9 cellular contexts compared by ENCODE assay signal in the genomic region with DNA sequence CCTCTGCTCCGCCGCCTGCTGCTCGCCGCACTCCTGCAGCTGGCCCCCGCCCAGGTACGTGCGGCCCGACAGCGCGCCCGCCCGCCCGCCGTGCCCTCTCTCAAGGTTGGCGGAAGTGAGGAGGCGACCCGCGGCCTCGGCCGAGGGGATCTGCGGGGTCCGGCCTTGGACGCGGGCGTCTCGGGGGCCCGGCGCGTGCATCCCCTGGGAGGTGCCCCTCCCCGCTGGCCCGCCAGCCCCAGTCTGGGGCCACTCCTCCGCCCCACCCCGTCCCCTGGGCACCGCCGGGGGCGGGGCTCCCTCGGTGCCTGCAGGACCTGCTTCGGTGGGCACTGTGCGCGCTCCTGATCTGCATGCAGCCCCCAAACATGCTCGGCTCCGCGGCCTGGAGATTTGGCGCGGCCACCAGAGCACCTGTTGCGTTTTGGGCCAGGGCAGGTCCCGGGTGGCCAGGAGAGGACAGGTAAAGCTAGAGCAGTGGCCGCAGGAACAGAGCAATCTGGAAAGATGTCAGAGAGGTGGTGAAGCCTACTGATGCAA. TPM values are rescaled to one million over a fixed set of nuclear protein-coding genes. Genes with fewer than 3 reads are reported as not detected.
DNase-seq lines count a peak whose midpoint lies in the region; ATAC-seq, FAIRE-seq and TF ChIP-seq lines count a peak whose summit lies in the region.
"Had no signal": no experiment of that assay in that cellular context is flagged by ENCODE, and none has a peak within 500 bp of the region (broad histone marks: within the 10 kb centered on the region; RNA-seq: fewer than 3 reads in every experiment).

No MANE protein-coding gene starts in this region.

- no peaks in the 10 kb centered on the region for H3K9me3 Mint-ChIP-seq in naive B cell

- H3K27ac Mint-ChIP-seq in naive B cell: peak overlapping the region; percentile 86 to 97 (median 94)

- no peak overlapping the region for H3K27ac ChIP-seq in endothelial cell of umbilical vein (ENCODE audit: insufficient read depth, low read depth, low read length)

- H4K20me1 ChIP-seq in endothelial cell of umbilical vein (replicated peaks; ENCODE audit: control insufficient read depth, extremely low read depth, insufficient read depth, low read length): no peaks in the 10 kb centered on the region

- H3K4me3 ChIP-seq in endothelial cell of umbilical vein (replicated peaks in 1 of 3; ENCODE audit: insufficient read depth in 1 of 3, low read depth in 1 of 3, low read length in 3 of 3): peak overlapping the region; percentile 48 to 63 (median 51)

- no peaks in the 10 kb centered on the region for H3K9me1 ChIP-seq in endothelial cell of umbilical vein (replicated peaks; ENCODE audit: control insufficient read depth, extremely low read depth, insufficient read depth, low read length)

- no peak for TF ChIP-seq POLR2A in endothelial cell of umbilical vein (IDR thresholded peaks at IDR 0.05; ENCODE audit: low read depth, low read length)

- peaks cover 31 to 67% (median 62%) of the 10 kb centered on the region in 3 donors for H3K4me1 Mint-ChIP-seq in naive B cell

- ATAC-seq in naive B cell (ENCODE audit: low read depth in 2 of 2): peak; percentile 54 to 57

- H3K36me3 ChIP-seq in endothelial cell of umbilical vein (ENCODE audit: control insufficient read depth in 2 of 2, extremely low read depth in 1 of 2, insufficient read depth in 2 of 2, low read length in 2 of 2): peaks cover 6 to 8% of the 10 kb centered on the region in 2 experiments

- POLR2A ChIA-PET in endothelial cell of umbilical vein (lab: Charles Lee): no interaction called here

- BruUV-seq in endothelial cell of umbilical vein (replicated peaks; lab: Mats Ljungman, UMichigan): no TSS peak

- intact Hi-C loops in endothelial cell of umbilical vein (cut with micrococcal nuclease): loop anchor here (5.0 kb wide), 1 partner anchor 48 kb away; a partner anchor contains a TSS

- dilution Hi-C loops in endothelial cell of umbilical vein (cut with MboI; ENCODE audit: extremely low pct_ligation_motif_present, low sequenced_read_pairs): no loop called here

- no peak for TF ChIP-seq CTCF in endothelial cell of umbilical vein (IDR thresholded peaks at IDR 0.05; ENCODE audit: extremely low read depth in 1 of 2, insufficient read depth in 1 of 2, low read depth in 1 of 2, low read length in 2 of 2)

- no peaks in the 10 kb centered on the region for H3K9me3 ChIP-seq in endothelial cell of umbilical vein (replicated peaks; ENCODE audit: control insufficient read depth, insufficient read depth, low read length)

- peak overlapping the region; percentile 88 to 94 (median 90) for H3K4me3 Mint-ChIP-seq in naive B cell

- H3K27me3 Mint-ChIP-seq in naive B cell: no peaks in the 10 kb centered on the region

- CTCF ChIA-PET in endothelial cell of umbilical vein (lab: Charles Lee): interaction anchor here (2.1 kb wide), 1 partner anchor 30 kb away, joined by 7 read pairs; no protein-coding TSS in a partner anchor

- no peak for FAIRE-seq in endothelial cell of umbilical vein (lab: Jason Lieb, UNC)
- FAIRE-seq: endometrium had no signal

- peak; percentile 30 for DNase-seq in NCI-H2029 (lab: John Stamatoyannopoulos, UW)
- no peak for DNase-seq in NCI-H2029 treated with DMSO at 0.1 percent for 48 hours (lab: John Stamatoyannopoulos, UW)
- peak; percentile 37 for DNase-seq in M059J (ENCODE audit: low read depth)
- DNase-seq in activated CD4-positive, alpha-beta T cell treated with anti-CD3 and anti-CD28 coated beads, Interleukin-2, amount 50 U/mL, for 48 hours: peak; percentile 49 to 60
- no peak for DNase-seq in endothelial cell of umbilical vein (ENCODE audit: low read depth, low spot score)
- DNase-seq in naive B cell: peak; percentile 78
- no peak for DNase-seq in DMS153 treated with DMSO at 0.1 percent for 48 hours (lab: John Stamatoyannopoulos, UW; ENCODE audit: unreplicated experiment)
- no peak for DNase-seq in COLO829 (ENCODE audit: low spot score)

- no peaks in the 10 kb centered on the region for H3K79me2 ChIP-seq in endothelial cell of umbilical vein (ENCODE audit: control insufficient read depth, insufficient read depth, low read length)

- no peak overlapping the region for H2AFZ ChIP-seq in endothelial cell of umbilical vein (ENCODE audit: low read depth, low read length)

- peaks cover 10% of the 10 kb centered on the region for H3K4me1 ChIP-seq in endothelial cell of umbilical vein (ENCODE audit: control insufficient read depth, extremely low read depth, insufficient read depth, low read length)

- peak overlapping the region; percentile 6 for H3K9ac ChIP-seq in endothelial cell of umbilical vein (replicated peaks; ENCODE audit: extremely low read depth, insufficient read depth, low read length)

- H3K27me3 ChIP-seq in endothelial cell of umbilical vein (ENCODE audit: control insufficient read depth in 2 of 2, insufficient read depth in 2 of 2, low read length in 2 of 2): no peaks in the 10 kb centered on the region

- no peaks in the 10 kb centered on the region for H3K36me3 Mint-ChIP-seq in naive B cell

- peak overlapping the region; percentile 71 for H3K4me2 ChIP-seq in endothelial cell of umbilical vein (ENCODE audit: insufficient read depth, low read length)

TF ChIP-seq in endothelial cell of umbilical vein, 7 proteins besides CTCF, POLR2A, EP300 and RAD21 (continues in another document):
- TF ChIP-seq FOS (IDR thresholded peaks at IDR 0.05; ENCODE audit: borderline replicate concordance, insufficient read depth, low read length): no peak
- no peak for TF ChIP-seq POLR2AphosphoS5 (IDR thresholded peaks at IDR 0.05; ENCODE audit: insufficient read depth, low read depth, low read length)

RNA-seq across cellular contexts. Expression of a gene that starts 0.5 kb away (rescaled TPM):
- 29.8 and 36.1 TPM in 2 replicates for total RNA-seq in M059J (2014; rRNA removed; shearing (Covaris generic))
- total RNA-seq in endothelial cell of umbilical vein: 89.6 and 98.1 TPM in 2 replicates
- polyA plus RNA-seq in endothelial cell of umbilical vein: 18.3 and 19.3 TPM in 2 replicates
- 22.0 and 30.8 TPM in 2 replicates for polyA plus RNA-seq in endothelial cell of umbilical vein (2011; cell fraction: cytosol; rRNA removed)
- 19.1 and 23.6 TPM in 2 replicates for polyA plus RNA-seq in endothelial cell of umbilical vein (2011; cell fraction: nucleus; rRNA removed)
- 86.5 and 108 TPM in 2 replicates for polyA plus RNA-seq in endothelial cell of umbilical vein (2012)
- 7.2 and 8.5 TPM in 2 replicates for polyA minus RNA-seq in endothelial cell of umbilical vein
- polyA minus RNA-seq in endothelial cell of umbilical vein (2011; cell fraction: cytosol; rRNA and poly(A)+ RNA removed): 25.5 TPM
- polyA minus RNA-seq in endothelial cell of umbilical vein (2011; cell fraction: nucleus; rRNA and poly(A)+ RNA removed): 5.5 and 5.8 TPM in 2 replicates
- 10 to 100 TPM; 10.9 to 33.7 (median 28.1) TPM for polyA plus RNA-seq in naive B cell (ENCODE audit: low read depth in 6 of 6)

RNA-seq across cellular contexts. Expression of a gene that starts 4.6 kb away (rescaled TPM):
- total RNA-seq in M059J (2014; rRNA removed; shearing (Covaris generic)): 20.6 and 23.7 TPM in 2 replicates
- total RNA-seq in endothelial cell of umbilical vein: 23.5 and 24.4 TPM in 2 replicates
- polyA plus RNA-seq in endothelial cell of umbilical vein (41.2 and 64.6 TPM in 2 replicates), naive B cell (ENCODE audit: low read depth in 6 of 6) (10 to 100 TPM; 41.9 to 66.6 (median 50.5) TPM)
- polyA plus RNA-seq in endothelial cell of umbilical vein (2011; cell fraction: cytosol; rRNA removed): 24.7 and 36.3 TPM in 2 replicates
- polyA plus RNA-seq in endothelial cell of umbilical vein (2011; cell fraction: nucleus; rRNA removed): 31.5 and 33.7 TPM in 2 replicates
- polyA plus RNA-seq in endothelial cell of umbilical vein (2012): 23.6 and 52.5 TPM in 2 replicates
- 14.6 and 19.3 TPM in 2 replicates for polyA minus RNA-seq in endothelial cell of umbilical vein
- 11.6 TPM for polyA minus RNA-seq in endothelial cell of umbilical vein (2011; cell fraction: cytosol; rRNA and poly(A)+ RNA removed)
- polyA minus RNA-seq in endothelial cell of umbilical vein (2011; cell fraction: nucleus; rRNA and poly(A)+ RNA removed): 5.5 and 6.5 TPM in 2 replicates

RNA-seq across cellular contexts. Expression of a gene that starts 6.0 kb away (rescaled TPM):
- 100 and 104 TPM in 2 replicates for total RNA-seq in M059J (2014; rRNA removed; shearing (Covaris generic))
- 48.4 and 48.5 TPM in 2 replicates for total RNA-seq in endothelial cell of umbilical vein
- polyA plus RNA-seq in endothelial cell of umbilical vein: 63.1 and 74.4 TPM in 2 replicates
- polyA plus RNA-seq in endothelial cell of umbilical vein (2011; cell fraction: cytosol; rRNA removed): 54.7 and 75.6 TPM in 2 replicates
- polyA plus RNA-seq in endothelial cell of umbilical vein (2011; cell fraction: nucleus; rRNA removed): 24.9 and 27.9 TPM in 2 replicates
- polyA plus RNA-seq in endothelial cell of umbilical vein (2012): 56.7 and 88.3 TPM in 2 replicates
- 25.3 and 28.2 TPM in 2 replicates for polyA minus RNA-seq in endothelial cell of umbilical vein
- 36.4 TPM for polyA minus RNA-seq in endothelial cell of umbilical vein (2011; cell fraction: cytosol; rRNA and poly(A)+ RNA removed)
- 4.2 and 7.5 TPM in 2 replicates for polyA minus RNA-seq in endothelial cell of umbilical vein (2011; cell fraction: nucleus; rRNA and poly(A)+ RNA removed)
- 10 to 100 TPM; 65.3 to 94.8 (median 79.8) TPM for polyA plus RNA-seq in naive B cell (ENCODE audit: low read depth in 6 of 6)

RNA-seq across cellular contexts. Expression of a gene that starts 8.8 kb away (rescaled TPM):
- 74.7 and 79.3 TPM in 2 replicates for total RNA-seq in M059J (2014; rRNA removed; shearing (Covaris generic))
- total RNA-seq in endothelial cell of umbilical vein: 37.1 and 37.8 TPM in 2 replicates
- polyA plus RNA-seq in endothelial cell of umbilical vein (54.8 and 71.9 TPM in 2 replicates), naive B cell (ENCODE audit: low read depth in 6 of 6) (10 to 100 TPM; 43.6 to 96.6 (median 62.6) TPM)
- polyA plus RNA-seq in endothelial cell of umbilical vein (2011; cell fraction: cytosol; rRNA removed): 24.0 and 32.4 TPM in 2 replicates
- polyA plus RNA-seq in endothelial cell of umbilical vein (2011; cell fraction: nucleus; rRNA removed): 37.7 and 47.5 TPM in 2 replicates
- polyA plus RNA-seq in endothelial cell of umbilical vein (2012): 24.9 and 29.9 TPM in 2 replicates
- 18.8 and 19.5 TPM in 2 replicates for polyA minus RNA-seq in endothelial cell of umbilical vein
- 32.9 TPM for polyA minus RNA-seq in endothelial cell of umbilical vein (2011; cell fraction: cytosol; rRNA and poly(A)+ RNA removed)
- polyA minus RNA-seq in endothelial cell of umbilical vein (2011; cell fraction: nucleus; rRNA and poly(A)+ RNA removed): 10.5 and 16.3 TPM in 2 replicates

RNA-seq across cellular contexts. Expression of a gene that starts 8.9 kb away (rescaled TPM):
- total RNA-seq in M059J (2014; rRNA removed; shearing (Covaris generic)): 55.9 and 59.8 TPM in 2 replicates
- 26.2 and 28.0 TPM in 2 replicates for total RNA-seq in endothelial cell of umbilical vein
- polyA plus RNA-seq in endothelial cell of umbilical vein (56.6 and 69.5 TPM in 2 replicates), naive B cell (ENCODE audit: low read depth in 6 of 6) (10 to 100 TPM; 60.7 to 97.6 (median 86.0) TPM)
- 29.5 and 38.4 TPM in 2 replicates for polyA plus RNA-seq in endothelial cell of umbilical vein (2011; cell fraction: cytosol; rRNA removed)
- polyA plus RNA-seq in endothelial cell of umbilical vein (2011; cell fraction: nucleus; rRNA removed): 89.6 and 104 TPM in 2 replicates
- 27.6 and 27.7 TPM in 2 replicates for polyA plus RNA-seq in endothelial cell of umbilical vein (2012)
- 22.1 and 30.2 TPM in 2 replicates for polyA minus RNA-seq in endothelial cell of umbilical vein
- polyA minus RNA-seq in endothelial cell of umbilical vein (2011; cell fraction: cytosol; rRNA and poly(A)+ RNA removed): 18.5 TPM
- 10.0 and 12.0 TPM in 2 replicates for polyA minus RNA-seq in endothelial cell of umbilical vein (2011; cell fraction: nucleus; rRNA and poly(A)+ RNA removed)

Comparison
In these comparisons a context has a peak if more than half of its experiments do, and no peak if none do; other contexts are left out.
1. DNase-seq: peak in NCI-H2029 (single experiment), M059J (single experiment), activated CD4-positive, alpha-beta T cell treated with anti-CD3 and anti-CD28 coated beads, Interleukin-2, amount 50 U/mL, for 48 hours (2 of 2) and naive B cell (single experiment); none in NCI-H2029 treated with DMSO at 0.1 percent for 48 hours (single experiment), endothelial cell of umbilical vein (single experiment), DMS153 treated with DMSO at 0.1 percent for 48 hours (single experiment) and COLO829 (single experiment).